ENCODE assay signal across 18 cellular contexts in the genomic region with DNA sequence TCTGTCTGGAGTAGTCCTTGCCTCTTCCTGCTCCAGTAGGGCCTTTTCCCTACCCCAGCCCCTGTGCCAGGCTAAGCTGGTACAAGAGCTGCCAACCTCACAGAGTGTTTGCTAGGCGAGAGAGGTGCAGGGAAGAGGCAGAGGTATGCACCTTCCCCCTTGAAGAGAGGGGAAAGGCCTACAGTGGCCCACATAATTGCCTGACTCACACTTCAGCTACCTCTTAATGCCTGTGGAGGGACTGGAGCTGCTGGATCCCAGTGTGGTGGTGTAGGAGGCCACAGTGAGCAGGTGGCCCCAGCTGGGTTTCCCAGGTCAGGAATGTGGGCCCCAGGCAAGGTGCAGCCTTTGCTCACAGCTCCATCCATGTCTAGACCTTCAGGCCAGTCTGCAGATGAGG. TPM values are rescaled to one million over a fixed set of nuclear protein-coding genes. Genes with fewer than 3 reads are reported as not detected.
A peak's percentile ranks its signal among the peaks of the same experiment; 100 is the strongest.
DNase-seq lines count a peak whose midpoint lies in the region; ATAC-seq and TF ChIP-seq lines count a peak whose summit lies in the region.
"Had no signal": no experiment of that assay in that cellular context is flagged by ENCODE, and none has a peak within 500 bp of the region (broad histone marks: within the 10 kb centered on the region; RNA-seq: fewer than 3 reads in every experiment).

No MANE protein-coding gene starts in this region.

- no peak overlapping the region for H3K27ac ChIP-seq in CD4-positive, alpha-beta T cell (ENCODE audit: low read depth, low read length)
- H3K27ac ChIP-seq in GM23248 (peak overlapping the region; percentile 26; the same call in 1 of the 2 replicates), OCI-LY7 (ENCODE audit: low read depth, low read length, poor library complexity, severe bottlenecking) (no peak overlapping the region)
- H3K27ac ChIP-seq: brain microvascular endothelial cell had no signal

- no peak overlapping the region for H3K9ac ChIP-seq in GM23248

- H3K9me2 ChIP-seq in GM23248 (ENCODE audit: insufficient read depth) (no peaks in the 10 kb centered on the region), OCI-LY7 (ENCODE audit: insufficient read depth, low read length) (no peaks in the 10 kb centered on the region)

- H3K4me2 ChIP-seq in GM23248 (ENCODE audit: unreplicated experiment) (no peak overlapping the region), OCI-LY7 (ENCODE audit: low read length) (no peak overlapping the region)

- H3K36me3 ChIP-seq in GM23248 (ENCODE audit: low read depth) (peaks cover 47% of the 10 kb centered on the region), OCI-LY7 (ENCODE audit: insufficient read depth, low read length) (peaks cover 73% of the 10 kb centered on the region)

- peak overlapping the region; percentile 65 for H3K27ac Mint-ChIP-seq in CD4-positive, alpha-beta T cell
- H3K27ac Mint-ChIP-seq in brain = peak overlapping the region; percentile 41 to 98 (median 67)
- no peak overlapping the region for H3K27ac Mint-ChIP-seq in neural crest cell (ENCODE audit: unreplicated experiment)

- 83 to 94% methylated on average over 1 of the region's 1 CpG for WGBS in GM23248 (ENCODE audit: low coverage in 1 of 2, low lambda C conversion rate in 2 of 2, missing lambda C conversion rate in 2 of 2), 2 experiments

- H3K4me1 ChIP-seq in GM23248 (ENCODE audit: insufficient read depth) (peaks cover 31% of the 10 kb centered on the region), OCI-LY7 (ENCODE audit: insufficient read depth, low read length, poor library complexity, severe bottlenecking) (peaks cover 32% of the 10 kb centered on the region)

- H3K9me3 ChIP-seq in CD4-positive, alpha-beta T cell (ENCODE audit: control insufficient read depth, low read length) = no peaks in the 10 kb centered on the region
- H3K9me3 ChIP-seq in GM23248 (ENCODE audit: low read depth) (no peaks in the 10 kb centered on the region), OCI-LY7 (ENCODE audit: low read length) (no peaks in the 10 kb centered on the region)

- POLR2A ChIA-PET in CD4-positive, alpha-beta T cell (lab: Charles Lee) = interaction anchor here (0.6 to 3.9 kb wide), 8 partner anchors 9 to 150 kb away, joined by 3 to 17 read pairs (median 3); a partner anchor contains a TSS
- POLR2A ChIA-PET in OCI-LY7 (lab: Charles Lee) = interaction anchor here (0.7 to 1.1 kb wide), 2 partner anchors 43 to 124 kb away, joined by 3 read pairs; a partner anchor contains a TSS

- no peak for DNase-seq in CD4-positive, alpha-beta T cell
- no peak for DNase-seq in GM23248
- no peak for DNase-seq in neural crest cell (ENCODE audit: low read depth, low spot score)
- no peak for DNase-seq in NOMO-1 (lab: John Stamatoyannopoulos, UW; ENCODE audit: unreplicated experiment in 2 of 2)
- no peak for DNase-seq in OCI-LY7 (ENCODE audit: low spot score)
- DNase-seq: activated CD4-positive, alpha-beta T cell treated with anti-CD3 and anti-CD28 coated beads, Interleukin-2, amount 50 U/mL, for 4 hours; brain microvascular endothelial cell; effector CD8-positive, alpha-beta T cell; GDM1; mesenchymal stem cell; MV-4-11; NCI-H748 treated with DMSO at 0.1 percent for 48 hours; RPMI8226; stimulated activated CD4-positive, alpha-beta T cell treated with anti-CD3 and anti-CD28 coated beads, Interleukin-15, amount 100 ng/mL, for 24 hours; T1000 had no signal

- H2AFZ ChIP-seq in GM23248 (no peak overlapping the region), OCI-LY7 (ENCODE audit: low read length) (no peak overlapping the region)

- no peak for TF ChIP-seq CTCF in CD4-positive, alpha-beta T cell (IDR thresholded peaks at IDR 0.05)
- no peak for TF ChIP-seq CTCF in brain (conservative IDR thresholded peaks at IDR 0.05)
- TF ChIP-seq CTCF in neural crest cell (conservative IDR thresholded peaks at IDR 0.05) = no peak
- TF ChIP-seq CTCF in OCI-LY7 (conservative IDR thresholded peaks at IDR 0.05; ENCODE audit: low read length) = no peak

- peaks cover 62% of the 10 kb centered on the region for H3K36me3 Mint-ChIP-seq in CD4-positive, alpha-beta T cell (ENCODE audit: low read depth)
- H3K36me3 Mint-ChIP-seq in brain = peaks cover 42% of the 10 kb centered on the region
- H3K36me3 Mint-ChIP-seq in neural crest cell (ENCODE audit: low read depth) = peaks cover 21% of the 10 kb centered on the region

- H3K79me2 ChIP-seq in GM23248 (ENCODE audit: insufficient read depth) (no peaks in the 10 kb centered on the region), OCI-LY7 (ENCODE audit: insufficient read depth, low read depth, low read length) (no peaks in the 10 kb centered on the region)

- CTCF ChIA-PET in CD4-positive, alpha-beta T cell (lab: Charles Lee) = interaction anchor here (2.3 kb wide), 1 partner anchor 19 kb away, joined by 12 read pairs; no protein-coding TSS in a partner anchor
- CTCF ChIA-PET in OCI-LY7 (lab: Charles Lee; ENCODE audit: unreplicated experiment) = interaction anchor here (0.6 kb wide), 1 partner anchor 13 kb away, joined by 3 read pairs; no protein-coding TSS in a partner anchor

- H3K9me3 Mint-ChIP-seq in CD4-positive, alpha-beta T cell = no peaks in the 10 kb centered on the region
- H3K9me3 Mint-ChIP-seq in brain (no peaks in the 10 kb centered on the region), neural crest cell (no peaks in the 10 kb centered on the region)

- in situ Hi-C loops in GM23248 (cut with MboI) = no loop called here

- H3F3A ChIP-seq in GM23248 (ENCODE audit: insufficient read depth) = peaks cover 73% of the 10 kb centered on the region

- H3K4me3 ChIP-seq in GM23248 (no peak overlapping the region), OCI-LY7 (ENCODE audit: low read depth, low read length, poor library complexity, severe bottlenecking) (no peak overlapping the region)

- no peaks in the 10 kb centered on the region for H3K27me3 Mint-ChIP-seq in CD4-positive, alpha-beta T cell
- H3K27me3 Mint-ChIP-seq in brain (peaks cover 4% of the 10 kb centered on the region), neural crest cell (ENCODE audit: low read depth) (peaks cover 3% of the 10 kb centered on the region)

- H4K20me1 ChIP-seq in GM23248 (ENCODE audit: insufficient read depth) = no peaks in the 10 kb centered on the region
- H4K20me1 ChIP-seq in OCI-LY7 (ENCODE audit: insufficient read depth, low read length) = no peaks in the 10 kb centered on the region

- intact Hi-C loops in CD4-positive, alpha-beta T cell (cut with DNase I, micrococcal nuclease) = no loop called here
- intact Hi-C loops in OCI-LY7 (cut with micrococcal nuclease; ENCODE audit: unreplicated experiment) = no loop called here

- ATAC-seq in CD4-positive, alpha-beta T cell (ENCODE audit: poor library complexity) = no peak
- ATAC-seq in HG03469 (IDR thresholded peaks at IDR 0.05; ENCODE audit: unreplicated experiment) = no peak

- BruUV-seq in OCI-LY7 (replicated peaks; lab: Mats Ljungman, UMichigan) = no TSS peak

- H3K27me3 ChIP-seq in CD4-positive, alpha-beta T cell (ENCODE audit: control insufficient read depth, insufficient read depth, low read length) = no peaks in the 10 kb centered on the region
- no peaks in the 10 kb centered on the region for H3K27me3 ChIP-seq in GM23248 (replicated peaks; ENCODE audit: insufficient read depth)
- H3K27me3 ChIP-seq: brain microvascular endothelial cell had no signal

- peak overlapping the region; percentile 45 for H3K4me3 Mint-ChIP-seq in CD4-positive, alpha-beta T cell
- no peak overlapping the region for H3K4me3 Mint-ChIP-seq in brain
- peak overlapping the region; percentile 57 for H3K4me3 Mint-ChIP-seq in neural crest cell

- H3K4me1 Mint-ChIP-seq in CD4-positive, alpha-beta T cell (ENCODE audit: low read depth) = peaks cover 59% of the 10 kb centered on the region
- H3K4me1 Mint-ChIP-seq in brain (peaks cover 52% of the 10 kb centered on the region), neural crest cell (peaks cover 37% of the 10 kb centered on the region)

RNA-seq across cellular contexts. Expression of a gene that starts 3.3 kb away (rescaled TPM):
- 1 to 10 TPM; 4.0 to 5.7 TPM for total RNA-seq in CD4-positive, alpha-beta T cell
- total RNA-seq in GM23248 (2014; rRNA removed; shearing (Covaris generic)) = 10.4 and 17.7 TPM in 2 replicates
- polyA plus RNA-seq in GM23248 (2016; fragmentation: Nextera tagmentation; extraction: Ambion mirVana) (19.7 TPM in 2 replicates), brain (ENCODE audit: insufficient read depth, low read depth, low replicate concordance) (104 TPM)
- total RNA-seq in neural crest cell (16.7 and 21.2 TPM in 2 replicates), OCI-LY7 (2022) (53.4 and 54.4 TPM in 2 replicates)
- 28.3 and 32.8 TPM in 2 replicates for total RNA-seq in OCI-LY7 (2014; rRNA removed; shearing (Covaris generic))

RNA-seq across cellular contexts. Expression of a gene that starts 8.4 kb away (rescaled TPM):
- total RNA-seq in CD4-positive, alpha-beta T cell = 1 to 10 TPM; 2.4 to 3.2 TPM
- total RNA-seq in GM23248 (2014; rRNA removed; shearing (Covaris generic)) = 0.97 and 1.4 TPM in 2 replicates
- polyA plus RNA-seq in GM23248 (2016; fragmentation: Nextera tagmentation; extraction: Ambion mirVana) (1.7 and 2.2 TPM in 2 replicates), brain (ENCODE audit: insufficient read depth, low read depth, low replicate concordance) (8.3 TPM)
- total RNA-seq in neural crest cell (7.3 and 7.8 TPM in 2 replicates), OCI-LY7 (2022) (8.0 and 8.4 TPM in 2 replicates)
- 12.1 and 14.5 TPM in 2 replicates for total RNA-seq in OCI-LY7 (2014; rRNA removed; shearing (Covaris generic))

RNA-seq across cellular contexts. Expression of a gene that starts 11.8 kb away (rescaled TPM):
- total RNA-seq in CD4-positive, alpha-beta T cell = under 1 TPM in 1 of 2 experiments, not detected in 1; 0.14 TPM
- not detected in 2 replicates for total RNA-seq in GM23248 (2014; rRNA removed; shearing (Covaris generic))
- polyA plus RNA-seq in GM23248 (2016; fragmentation: Nextera tagmentation; extraction: Ambion mirVana) = 0.21 and 0.25 TPM in 2 replicates
- not detected for polyA plus RNA-seq in brain (ENCODE audit: insufficient read depth, low read depth, low replicate concordance)
- not detected in 2 replicates for total RNA-seq in neural crest cell
- 0.06 and 0.15 TPM in 2 replicates for total RNA-seq in OCI-LY7 (2014; rRNA removed; shearing (Covaris generic))
- 0.26 and 0.29 TPM in 2 replicates for total RNA-seq in OCI-LY7 (2022)
- total RNA-seq: temporal lobe had no signal

RNA-seq across cellular contexts. Expression of a gene that starts 17.6 kb away (rescaled TPM):
- 1 to 10 TPM; 6.3 to 6.4 TPM for total RNA-seq in CD4-positive, alpha-beta T cell
- total RNA-seq in GM23248 (2014; rRNA removed; shearing (Covaris generic)) = 92.1 and 99.9 TPM in 2 replicates
- polyA plus RNA-seq in GM23248 (2016; fragmentation: Nextera tagmentation; extraction: Ambion mirVana) = 77.5 and 77.6 TPM in 2 replicates
- polyA plus RNA-seq in brain (ENCODE audit: insufficient read depth, low read depth, low replicate concordance) = 36.3 TPM
- 70.3 and 70.7 TPM in 2 replicates for total RNA-seq in neural crest cell
- 42.0 and 47.5 TPM in 2 replicates for total RNA-seq in OCI-LY7 (2014; rRNA removed; shearing (Covaris generic))
- total RNA-seq in OCI-LY7 (2022) = 46.4 and 47.3 TPM in 2 replicates

RNA-seq across cellular contexts. Expression of a gene that starts 25.1 kb away (rescaled TPM):
- total RNA-seq in CD4-positive, alpha-beta T cell = 10 to 100 TPM; 11.5 to 12.8 TPM
- total RNA-seq in GM23248 (2014; rRNA removed; shearing (Covaris generic)) = 12.5 and 23.5 TPM in 2 replicates
- polyA plus RNA-seq in GM23248 (2016; fragmentation: Nextera tagmentation; extraction: Ambion mirVana) (25.6 and 26.1 TPM in 2 replicates), brain (ENCODE audit: insufficient read depth, low read depth, low replicate concordance) (9.2 TPM)
- total RNA-seq in neural crest cell (21.3 and 22.5 TPM in 2 replicates), OCI-LY7 (2022) (17.5 and 24.5 TPM in 2 replicates)
- 14.9 and 17.1 TPM in 2 replicates for total RNA-seq in OCI-LY7 (2014; rRNA removed; shearing (Covaris generic))

Comparison
In these comparisons a context has a peak if more than half of its experiments do, and no peak if none do; other contexts are left out.
1. H3K4me3 Mint-ChIP-seq: peak in CD4-positive, alpha-beta T cell (single experiment) and neural crest cell (single experiment); none in brain (0 of 5).